ENCODE assay signal across 1 cellular context in the genomic region with DNA sequence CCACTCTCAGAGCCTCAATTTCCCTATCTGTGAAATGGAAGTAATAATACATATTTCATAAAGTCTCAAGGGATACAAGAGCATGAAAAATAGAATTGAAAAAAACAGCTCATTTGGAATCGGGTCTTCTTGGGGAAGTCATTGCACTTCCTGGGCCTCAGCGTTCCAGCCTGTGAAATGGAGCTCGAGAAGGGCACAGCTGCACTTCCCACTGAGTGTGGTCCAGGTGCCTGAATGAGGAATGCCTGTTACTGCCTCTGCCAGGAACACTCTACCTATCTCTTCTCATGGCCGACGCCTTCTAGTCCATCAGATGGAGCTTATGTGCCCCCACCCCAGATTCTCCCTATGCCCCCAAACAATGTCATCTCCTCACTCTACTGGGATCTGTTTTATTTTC.
TF ChIP-seq lines count a peak whose summit lies in the region.

No MANE protein-coding gene starts in this region.

TF ChIP-seq in HepG2, 621 proteins besides CTCF, POLR2A, EP300 and RAD21:
- TF ChIP-seq ZNF629 (CRISPR knock-in tag; conservative IDR thresholded peaks at IDR 0.05) (peak; percentile 53), IKZF4 (CRISPR knock-in tag; IDR thresholded peaks at IDR 0.05; ENCODE audit: borderline replicate concordance, low read depth, not compliant biosample characterization) (no peak)
- TF ChIP-seq, protein P1, sequence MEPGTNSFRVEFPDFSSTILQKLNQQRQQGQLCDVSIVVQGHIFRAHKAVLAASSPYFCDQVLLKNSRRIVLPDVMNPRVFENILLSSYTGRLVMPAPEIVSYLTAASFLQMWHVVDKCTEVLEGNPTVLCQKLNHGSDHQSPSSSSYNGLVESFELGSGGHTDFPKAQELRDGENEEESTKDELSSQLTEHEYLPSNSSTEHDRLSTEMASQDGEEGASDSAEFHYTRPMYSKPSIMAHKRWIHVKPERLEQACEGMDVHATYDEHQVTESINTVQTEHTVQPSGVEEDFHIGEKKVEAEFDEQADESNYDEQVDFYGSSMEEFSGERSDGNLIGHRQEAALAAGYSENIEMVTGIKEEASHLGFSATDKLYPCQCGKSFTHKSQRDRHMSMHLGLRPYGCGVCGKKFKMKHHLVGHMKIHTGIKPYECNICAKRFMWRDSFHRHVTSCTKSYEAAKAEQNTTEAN (CRISPR knock-in tag; conservative IDR thresholded peaks at IDR 0.05): no peak
